ENCODE assay signal across 8 cellular contexts in genomic region chr7:63899691-63900393, GRCh38.
DNase-seq lines count a peak whose midpoint lies in the region; ATAC-seq and TF ChIP-seq lines count a peak whose summit lies in the region.

No MANE protein-coding gene starts in this region.

- no peak for TF ChIP-seq CTCF in epithelial cell of proximal tubule (conservative IDR thresholded peaks at IDR 0.05; ENCODE audit: low read depth, low read length)

- peak overlapping the region; percentile 63 for H3K4me3 ChIP-seq in epithelial cell of proximal tubule (ENCODE audit: low read depth, low read length)

- ATAC-seq in GM21737 (IDR thresholded peaks at IDR 0.05; ENCODE audit: unreplicated experiment) (no peak), GM18868 (IDR thresholded peaks at IDR 0.05; ENCODE audit: unreplicated experiment) (no peak)

- DNase-seq in NCI-H2227 (lab: John Stamatoyannopoulos, UW; ENCODE audit: unreplicated experiment) (peak; percentile 93), epithelial cell of proximal tubule (ENCODE audit: low read depth) (no peak), putamen (ENCODE audit: low spot score) (peak; percentile 90), ureter (ENCODE audit: low spot score) (peak; percentile 88), MV-4-11 (lab: John Stamatoyannopoulos, UW) (no peak)
- DNase-seq in activated CD8-positive, alpha-beta memory T cell treated with anti-CD3 and anti-CD28 coated beads for 1 hour (ENCODE audit: extremely low read depth in 1 of 2, low read depth in 1 of 2) = peak; percentile 63 to 70

Comparison
In these comparisons a context has a peak if more than half of its experiments do, and no peak if none do; other contexts are left out.
1. DNase-seq: peak in NCI-H2227 (single experiment), activated CD8-positive, alpha-beta memory T cell treated with anti-CD3 and anti-CD28 coated beads for 1 hour (2 of 2), putamen (single experiment) and ureter (single experiment); none in epithelial cell of proximal tubule (single experiment) and MV-4-11 (single experiment).